In genomic region chr6:167572841-167573271, GRCh38 we compare ENCODE assay signal across 17 cellular contexts.
A peak's percentile ranks its signal among the peaks of the same experiment; 100 is the strongest.
DNase-seq lines count a peak whose midpoint lies in the region; ATAC-seq lines count a peak whose summit lies in the region.
"Had no signal": no experiment of that assay in that cellular context is flagged by ENCODE, and none has a peak within 500 bp of the region (broad histone marks: within the 10 kb centered on the region; RNA-seq: fewer than 3 reads in every experiment).

No MANE protein-coding gene starts in this region.

- no peak overlapping the region for H3K4me3 Mint-ChIP-seq in activated CD4-positive, alpha-beta memory T cell treated with anti-CD3 and anti-CD28 coated beads, Interleukin-2, amount 10 ng/mL, durations not matched to agents 7 days and 5 days
- H3K4me3 Mint-ChIP-seq in activated CD4-positive, alpha-beta memory T cell treated with anti-CD3 and anti-CD28 coated beads for 36 hours = no peak overlapping the region
- no peak overlapping the region for H3K4me3 Mint-ChIP-seq in activated T-helper 17 cell treated with anti-CD3 and anti-CD28 coated beads, Interleukin-2, amount 50 U/mL, for 72 hours
- H3K4me3 Mint-ChIP-seq: activated T-helper 1 cell treated with anti-CD3 and anti-CD28 coated beads, Interleukin-12 subunit alpha, Interleukin-12 subunit beta, Interleukin-2, Interleukin-4 antibody, amounts not matched to agents 30 ng/mL and 10 ng/mL and 1 ng/mL, durations not matched to agents 14 hours and 24 hours and 36 hours; CD4-positive, alpha-beta T cell; naive thymus-derived CD4-positive, alpha-beta T cell had no signal

- no peaks in the 10 kb centered on the region for H3K36me3 Mint-ChIP-seq in activated CD4-positive, alpha-beta memory T cell treated with anti-CD3 and anti-CD28 coated beads, Interleukin-2, amount 10 ng/mL, durations not matched to agents 7 days and 5 days (ENCODE audit: low read depth)
- H3K36me3 Mint-ChIP-seq in activated CD4-positive, alpha-beta memory T cell treated with anti-CD3 and anti-CD28 coated beads for 36 hours = no peaks in the 10 kb centered on the region
- H3K36me3 Mint-ChIP-seq in activated T-helper 17 cell treated with anti-CD3 and anti-CD28 coated beads, Interleukin-2, amount 50 U/mL, for 72 hours (ENCODE audit: low read depth) = no peaks in the 10 kb centered on the region
- H3K36me3 Mint-ChIP-seq: naive thymus-derived CD4-positive, alpha-beta T cell had no signal

- intact Hi-C loops in activated CD4-positive, alpha-beta memory T cell treated with anti-CD3 and anti-CD28 coated beads for 36 hours (cut with micrococcal nuclease) = no loop called here
- intact Hi-C loops in left ventricle myocardium superior (cut with micrococcal nuclease) = no loop called here
- intact Hi-C loops in posterior vena cava (cut with DNase I) = no loop called here

- peak; percentile 20 for ATAC-seq in left ventricle myocardium superior
- no peak for ATAC-seq in activated T-helper 17 cell treated with anti-CD3 and anti-CD28 coated beads, Interleukin-2, amount 50 U/mL, for 72 hours (replicated peaks)
- ATAC-seq: HCT116; naive thymus-derived CD4-positive, alpha-beta T cell had no signal

- no peaks in the 10 kb centered on the region for H3K27me3 Mint-ChIP-seq in activated CD4-positive, alpha-beta memory T cell treated with anti-CD3 and anti-CD28 coated beads, Interleukin-2, amount 10 ng/mL, durations not matched to agents 7 days and 5 days
- peaks cover 4% of the 10 kb centered on the region for H3K27me3 Mint-ChIP-seq in activated CD4-positive, alpha-beta memory T cell treated with anti-CD3 and anti-CD28 coated beads for 36 hours
- H3K27me3 Mint-ChIP-seq in activated T-helper 17 cell treated with anti-CD3 and anti-CD28 coated beads, Interleukin-2, amount 50 U/mL, for 72 hours = peaks cover 11% of the 10 kb centered on the region
- H3K27me3 Mint-ChIP-seq: CD4-positive, alpha-beta T cell had no signal

- peak; percentile 4 for DNase-seq in activated CD4-positive, alpha-beta memory T cell treated with anti-CD3 and anti-CD28 coated beads, Interleukin-2, amount 10 ng/mL, durations not matched to agents 7 days and 5 days
- no peak for DNase-seq in activated CD4-positive, alpha-beta memory T cell treated with anti-CD3 and anti-CD28 coated beads for 36 hours
- no peak for DNase-seq in left ventricle myocardium superior
- peak; percentile 70 for DNase-seq in posterior vena cava (ENCODE audit: low spot score)
- DNase-seq in NCI-H2081 treated with DMSO at 0.1 percent for 48 hours (lab: John Stamatoyannopoulos, UW) = no peak
- DNase-seq in stimulated activated CD4-positive, alpha-beta T cell treated with anti-CD3 and anti-CD28 coated beads, Interleukin-2, amount 100 ng/mL, for 24 hours = no peak
- no peak for DNase-seq in activated CD4-positive, alpha-beta T cell treated with anti-CD3 and anti-CD28 coated beads, Interleukin-2, amount 50 U/mL, for 48 hours
- DNase-seq: 8988T; CD4-positive, alpha-beta T cell; EL; esophagus squamous epithelium; IMR-90; naive thymus-derived CD4-positive, alpha-beta T cell; stimulated activated naive CD4-positive, alpha-beta T cell had no signal

- POLR2A ChIA-PET in activated CD4-positive, alpha-beta memory T cell treated with anti-CD3 and anti-CD28 coated beads, Interleukin-2, amount 10 ng/mL, durations not matched to agents 7 days and 5 days (lab: Charles Lee) = no interaction called here
- POLR2A ChIA-PET in activated CD4-positive, alpha-beta memory T cell treated with anti-CD3 and anti-CD28 coated beads for 36 hours (lab: Charles Lee) = no interaction called here

- CTCF ChIA-PET in activated CD4-positive, alpha-beta memory T cell treated with anti-CD3 and anti-CD28 coated beads, Interleukin-2, amount 10 ng/mL, durations not matched to agents 7 days and 5 days (lab: Charles Lee) = no interaction called here
- CTCF ChIA-PET in activated CD4-positive, alpha-beta memory T cell treated with anti-CD3 and anti-CD28 coated beads for 36 hours (lab: Charles Lee) = no interaction called here

- peaks cover 2% of the 10 kb centered on the region for H3K9me3 Mint-ChIP-seq in activated CD4-positive, alpha-beta memory T cell treated with anti-CD3 and anti-CD28 coated beads, Interleukin-2, amount 10 ng/mL, durations not matched to agents 7 days and 5 days
- H3K9me3 Mint-ChIP-seq in activated CD4-positive, alpha-beta memory T cell treated with anti-CD3 and anti-CD28 coated beads for 36 hours = no peaks in the 10 kb centered on the region
- no peaks in the 10 kb centered on the region for H3K9me3 Mint-ChIP-seq in activated T-helper 17 cell treated with anti-CD3 and anti-CD28 coated beads, Interleukin-2, amount 50 U/mL, for 72 hours
- H3K9me3 Mint-ChIP-seq: activated T-helper 1 cell treated with anti-CD3 and anti-CD28 coated beads, Interleukin-12 subunit alpha, Interleukin-12 subunit beta, Interleukin-2, Interleukin-4 antibody, amounts not matched to agents 30 ng/mL and 10 ng/mL and 1 ng/mL, durations not matched to agents 14 hours and 24 hours and 36 hours; CD4-positive, alpha-beta T cell had no signal

- no peaks in the 10 kb centered on the region for H3K4me1 Mint-ChIP-seq in activated CD4-positive, alpha-beta memory T cell treated with anti-CD3 and anti-CD28 coated beads, Interleukin-2, amount 10 ng/mL, durations not matched to agents 7 days and 5 days
- H3K4me1 Mint-ChIP-seq in activated CD4-positive, alpha-beta memory T cell treated with anti-CD3 and anti-CD28 coated beads for 36 hours (ENCODE audit: low read depth) = no peaks in the 10 kb centered on the region
- no peaks in the 10 kb centered on the region for H3K4me1 Mint-ChIP-seq in activated T-helper 17 cell treated with anti-CD3 and anti-CD28 coated beads, Interleukin-2, amount 50 U/mL, for 72 hours
- H3K4me1 Mint-ChIP-seq: naive thymus-derived CD4-positive, alpha-beta T cell had no signal

- H3K27ac Mint-ChIP-seq in activated CD4-positive, alpha-beta memory T cell treated with anti-CD3 and anti-CD28 coated beads, Interleukin-2, amount 10 ng/mL, durations not matched to agents 7 days and 5 days = no peak overlapping the region
- no peak overlapping the region for H3K27ac Mint-ChIP-seq in activated CD4-positive, alpha-beta memory T cell treated with anti-CD3 and anti-CD28 coated beads for 36 hours
- no peak overlapping the region for H3K27ac Mint-ChIP-seq in activated T-helper 17 cell treated with anti-CD3 and anti-CD28 coated beads, Interleukin-2, amount 50 U/mL, for 72 hours
- H3K27ac Mint-ChIP-seq: activated T-helper 1 cell treated with anti-CD3 and anti-CD28 coated beads, Interleukin-12 subunit alpha, Interleukin-12 subunit beta, Interleukin-2, Interleukin-4 antibody, amounts not matched to agents 30 ng/mL and 10 ng/mL and 1 ng/mL, durations not matched to agents 14 hours and 24 hours and 36 hours; CD4-positive, alpha-beta T cell had no signal

Comparison
In these comparisons a context has a peak if more than half of its experiments do, and no peak if none do; other contexts are left out.
1. DNase-seq: peak in activated CD4-positive, alpha-beta memory T cell treated with anti-CD3 and anti-CD28 coated beads, Interleukin-2, amount 10 ng/mL, durations not matched to agents 7 days and 5 days (single experiment) and posterior vena cava (single experiment); none in activated CD4-positive, alpha-beta memory T cell treated with anti-CD3 and anti-CD28 coated beads for 36 hours (single experiment), left ventricle myocardium superior (single experiment), NCI-H2081 treated with DMSO at 0.1 percent for 48 hours (single experiment), stimulated activated CD4-positive, alpha-beta T cell treated with anti-CD3 and anti-CD28 coated beads, Interleukin-2, amount 100 ng/mL, for 24 hours (0 of 2) and activated CD4-positive, alpha-beta T cell treated with anti-CD3 and anti-CD28 coated beads, Interleukin-2, amount 50 U/mL, for 48 hours (0 of 2).